Comparison of ENCODE assay signal across 29 cellular contexts in genomic region chr12:66041651-66042363, GRCh38.
DNase-seq lines count a peak whose midpoint lies in the region; ATAC-seq lines count a peak whose summit lies in the region.
"Had no signal": no experiment of that assay in that cellular context is flagged by ENCODE, and none has a peak within 500 bp of the region (broad histone marks: within the 10 kb centered on the region; RNA-seq: fewer than 3 reads in every experiment).

No MANE protein-coding gene starts in this region.

- no peak overlapping the region for H2BK120ac ChIP-seq in trophoblast cell (ENCODE audit: insufficient read depth, low read length, poor library complexity)

- no peak overlapping the region for H3K14ac ChIP-seq in trophoblast cell (ENCODE audit: low read length)

- no peaks in the 10 kb centered on the region for H3K4me1 ChIP-seq in trophoblast cell (ENCODE audit: control insufficient read depth in 1 of 2, insufficient read depth in 2 of 2, low read length in 2 of 2)
- no peaks in the 10 kb centered on the region for H3K4me1 ChIP-seq in effector memory CD4-positive, alpha-beta T cell (ENCODE audit: control insufficient read depth, insufficient read depth, low read length, poor library complexity, severe bottlenecking)

- DNase-seq in astrocyte of the hippocampus (ENCODE audit: low read depth, low spot score) (peak; percentile 20), trophoblast cell (no peak), D341Med (ENCODE audit: low spot score) (no peak)
- no peak for DNase-seq in effector memory CD4-positive, alpha-beta T cell
- DNase-seq: C1 segment of cervical spinal cord; CD4-positive, alpha-beta memory T cell; COR-L47; DMS 273 treated with DMSO at 0.1 percent for 48 hours; DMS79; EL; GDM1; H9; Kasumi-1; NCI-H1105 treated with DMSO at 0.1 percent for 48 hours; NCI-H2029; NCI-H446; NCI-H526; NCI-H82; SHP77; T-helper 17 cell had no signal

- H3K36me3 ChIP-seq in trophoblast cell (ENCODE audit: control insufficient read depth in 1 of 2, insufficient read depth in 2 of 2, low read length in 2 of 2), result no peaks in the 10 kb centered on the region
- H3K36me3 ChIP-seq in effector memory CD4-positive, alpha-beta T cell (ENCODE audit: control insufficient read depth, insufficient read depth, low read length), result no peaks in the 10 kb centered on the region

- H2BK12ac ChIP-seq in trophoblast cell (ENCODE audit: low read length), result no peak overlapping the region

- H3K9me3 ChIP-seq in trophoblast cell (ENCODE audit: insufficient read depth, low read depth, low read length), result no peaks in the 10 kb centered on the region
- no peaks in the 10 kb centered on the region for H3K9me3 ChIP-seq in effector memory CD4-positive, alpha-beta T cell (ENCODE audit: control insufficient read depth, low read length)
- H3K9me3 ChIP-seq: A549 had no signal

- H3K27me3 ChIP-seq in trophoblast cell (ENCODE audit: insufficient read depth, low read length), result no peaks in the 10 kb centered on the region
- no peaks in the 10 kb centered on the region for H3K27me3 ChIP-seq in effector memory CD4-positive, alpha-beta T cell (replicated peaks; ENCODE audit: control insufficient read depth, insufficient read depth, low read length, poor library complexity, severe bottlenecking)

- no peak overlapping the region for H3K9ac ChIP-seq in trophoblast cell (ENCODE audit: low read length)

- H4K12ac ChIP-seq in trophoblast cell (ENCODE audit: low read depth, low read length), result no peak overlapping the region

- H4K91ac ChIP-seq in trophoblast cell (ENCODE audit: low read depth, low read length), result peak overlapping the region; percentile 11

- no peak overlapping the region for H3K18ac ChIP-seq in trophoblast cell (ENCODE audit: low read length)

- H3K4ac ChIP-seq in trophoblast cell (ENCODE audit: low read depth, low read length), result no peak overlapping the region

- H3K23ac ChIP-seq in trophoblast cell (ENCODE audit: low read length), result no peak overlapping the region

- no peak overlapping the region for H3K4me3 ChIP-seq in trophoblast cell (ENCODE audit: low read depth, low read length)
- no peak overlapping the region for H3K4me3 ChIP-seq in effector memory CD4-positive, alpha-beta T cell (ENCODE audit: insufficient read depth, low read depth, low read length, poor library complexity, severe bottlenecking)
- H3K4me3 ChIP-seq: A549, GM23338, K562 had no signal

- WGBS in trophoblast cell (ENCODE audit: extremely low coverage, insufficient coverage, insufficient read length), result no CpG with 5 or more reads among the region's 10 CpGs

- ATAC-seq in GM18868 (IDR thresholded peaks at IDR 0.05; ENCODE audit: unreplicated experiment) (peak; percentile 72), HG03025 (IDR thresholded peaks at IDR 0.05; ENCODE audit: low FRiP score, unreplicated experiment) (peak; percentile 79), GM18517 (IDR thresholded peaks at IDR 0.05; ENCODE audit: unreplicated experiment) (no peak)
- ATAC-seq: A549, GM23338, HepG2, K562, Panc1, T-helper 17 cell had no signal

- no peaks in the 10 kb centered on the region for H3K79me2 ChIP-seq in trophoblast cell (ENCODE audit: control insufficient read depth, insufficient read depth, low read length, poor library complexity)

- no peak overlapping the region for H2AK5ac ChIP-seq in trophoblast cell (ENCODE audit: low read length)

- H4K8ac ChIP-seq in trophoblast cell (ENCODE audit: low read depth, low read length), result no peak overlapping the region

- no peak overlapping the region for H3K27ac ChIP-seq in trophoblast cell (ENCODE audit: low read depth, low read length)
- no peak overlapping the region for H3K27ac ChIP-seq in effector memory CD4-positive, alpha-beta T cell (ENCODE audit: insufficient read depth, low read length, poor library complexity, severe bottlenecking)
- H3K27ac ChIP-seq: A549, RWPE1 had no signal

- H3K79me1 ChIP-seq in trophoblast cell (ENCODE audit: low read length), result no peaks in the 10 kb centered on the region

- H2AFZ ChIP-seq in trophoblast cell (ENCODE audit: insufficient read depth, low read length, poor library complexity), result no peak overlapping the region
- H2AFZ ChIP-seq: GM23338 had no signal

- H2BK5ac ChIP-seq in trophoblast cell (ENCODE audit: low read depth, low read length, poor library complexity), result no peak overlapping the region

- H3K4me2 ChIP-seq in trophoblast cell (ENCODE audit: low read length), result no peak overlapping the region
- H3K4me2 ChIP-seq: A549, GM23338 had no signal
